Comparison of ENCODE assay signal across 13 cellular contexts in genomic region chr17:48553190-48553547, GRCh38. TPM values are rescaled to one million over a fixed set of nuclear protein-coding genes. Genes with fewer than 3 reads are reported as not detected.
DNase-seq lines count a peak whose midpoint lies in the region; TF ChIP-seq lines count a peak whose summit lies in the region.
"Had no signal": no experiment of that assay in that cellular context is flagged by ENCODE, and none has a peak within 500 bp of the region (broad histone marks: within the 10 kb centered on the region; RNA-seq: fewer than 3 reads in every experiment).

No MANE protein-coding gene starts in this region.

- CTCF ChIA-PET in mammary epithelial cell (lab: Charles Lee; ENCODE audit: low non-redundant PET), result no interaction called here

- H3K36me3 ChIP-seq in mammary epithelial cell (ENCODE audit: insufficient read depth, low read length), result no peaks in the 10 kb centered on the region
- peaks cover 7% of the 10 kb centered on the region for H3K36me3 ChIP-seq in muscle layer of colon (ENCODE audit: insufficient read depth, low read length)

- H3K4me3 ChIP-seq in AG10803 (ENCODE audit: low read length), result peak overlapping the region; percentile 33
- H3K4me3 ChIP-seq in mammary epithelial cell (replicated peaks in 1 of 3; ENCODE audit: insufficient read depth in 1 of 3, low read depth in 2 of 3, low read length in 3 of 3), result no peak overlapping the region
- peak overlapping the region in 1 of 2 donors; percentile 25 for H3K4me3 ChIP-seq in muscle layer of colon (ENCODE audit: low read depth in 1 of 2, low read length in 2 of 2)
- H3K4me3 ChIP-seq: GM12878 had no signal

- in situ Hi-C loops in mammary epithelial cell (cut with MboI; ENCODE audit: low sequenced_read_pairs in 2 of 2), result no loop called here

- H3K4me1 ChIP-seq in mammary epithelial cell (ENCODE audit: insufficient read depth, low read length), result peaks cover 24% of the 10 kb centered on the region
- peaks cover 74% of the 10 kb centered on the region for H3K4me1 ChIP-seq in muscle layer of colon (ENCODE audit: insufficient read depth, low read length)

- peaks cover 17% of the 10 kb centered on the region for H3K79me2 ChIP-seq in mammary epithelial cell (ENCODE audit: insufficient read depth, low read length)

- no peak for TF ChIP-seq CTCF in AG10803 (conservative IDR thresholded peaks at IDR 0.05; ENCODE audit: low read length)
- TF ChIP-seq CTCF in mammary epithelial cell (conservative IDR thresholded peaks at IDR 0.05 in 1 of 2, IDR thresholded peaks at IDR 0.05 in 1 of 2; ENCODE audit: extremely low read depth in 1 of 2, insufficient read depth in 1 of 2, low read depth in 1 of 2, low read length in 2 of 2), result no peak

- H3K9me3 ChIP-seq in mammary epithelial cell (replicated peaks; ENCODE audit: insufficient read depth, low read length), result no peaks in the 10 kb centered on the region
- no peaks in the 10 kb centered on the region for H3K9me3 ChIP-seq in muscle layer of colon (ENCODE audit: low read length)

- dilution Hi-C loops in mammary epithelial cell (cut with HindIII; ENCODE audit: low sequenced_read_pairs), result no loop called here

- no peak overlapping the region for H3K27ac ChIP-seq in mammary epithelial cell (ENCODE audit: insufficient read depth, low read depth, low read length)
- H3K27ac ChIP-seq in muscle layer of colon (ENCODE audit: low read depth, low read length), result peak overlapping the region; percentile 99

- H4K20me1 ChIP-seq in mammary epithelial cell (ENCODE audit: insufficient read depth, low read length), result no peaks in the 10 kb centered on the region

- H3K27me3 ChIP-seq in mammary epithelial cell (ENCODE audit: insufficient read depth, low read length) (no peaks in the 10 kb centered on the region), muscle layer of colon (ENCODE audit: control insufficient read depth in 1 of 2, insufficient read depth in 2 of 2, low read length in 2 of 2) (no peaks in the 10 kb centered on the region)

- H2AFZ ChIP-seq in mammary epithelial cell (ENCODE audit: low read depth, low read length), result peak overlapping the region; percentile 33

- WGBS in mammary epithelial cell (ENCODE audit: low coverage, missing lambda C conversion rate), result 83% methylated on average over 5 of the region's 5 CpGs

- H3K4me2 ChIP-seq in mammary epithelial cell (ENCODE audit: insufficient read depth, low read depth, low read length), result peak overlapping the region; percentile 100

- intact Hi-C loops in mammary epithelial cell (cut with micrococcal nuclease), result no loop called here

- H3K9ac ChIP-seq in mammary epithelial cell (ENCODE audit: insufficient read depth, low read length) (no peak overlapping the region), muscle layer of colon (ENCODE audit: low read length) (peak overlapping the region; percentile 61)

- DNase-seq in AG10803 (ENCODE audit: low read depth) (no peak), mammary epithelial cell (no peak), NCI-H446 treated with DMSO at 0.1 percent for 48 hours (lab: John Stamatoyannopoulos, UW) (no peak), AML-193 (lab: John Stamatoyannopoulos, UW) (no peak), GF-D8 (lab: John Stamatoyannopoulos, UW) (no peak)
- DNase-seq: activated naive CD4-positive, alpha-beta T cell treated with Interleukin-2 at 50 U/mL for 16 hours; foreskin fibroblast; KG1; NCI-H1436 treated with DMSO at 0.1 percent for 48 hours; SHP77 treated with DMSO at 0.1 percent for 48 hours had no signal

- no TSS peak for BruUV-seq in mammary epithelial cell (replicated peaks; lab: Mats Ljungman, UMichigan)

RNA-seq across cellular contexts. Expression of gene HOXB2, which starts 8.3 kb away (rescaled TPM):
- 10 to 100 TPM in 1 of 2 donors, 1 to 10 TPM in 1; 3.3 to 18.9 TPM for total RNA-seq in mammary epithelial cell
- 6.7 TPM for polyA plus RNA-seq in mammary epithelial cell
- polyA minus RNA-seq in mammary epithelial cell, result 2.8 TPM

RNA-seq across cellular contexts. Expression of gene HOXB1, which starts 22.4 kb away (rescaled TPM):
- not detected for total RNA-seq in mammary epithelial cell
- not detected for polyA plus RNA-seq in mammary epithelial cell
- not detected for polyA minus RNA-seq in mammary epithelial cell
- total RNA-seq: GM12878 had no signal
- polyA plus RNA-seq: GM12878, keratinocyte had no signal

RNA-seq across cellular contexts. Expression of gene HOXB4, which starts 25.0 kb away (rescaled TPM):
- total RNA-seq in mammary epithelial cell, result under 1 TPM; 0.16 to 0.17 TPM
- 0.01 TPM for polyA plus RNA-seq in mammary epithelial cell
- polyA minus RNA-seq in mammary epithelial cell, result not detected

RNA-seq across cellular contexts. Expression of gene HOXB3, which starts 36.9 kb away (rescaled TPM):
- total RNA-seq in mammary epithelial cell, result 1 to 10 TPM; 1.5 to 5.2 TPM
- polyA plus RNA-seq in mammary epithelial cell, result 2.6 TPM
- polyA minus RNA-seq in mammary epithelial cell, result 0.67 TPM

RNA-seq across cellular contexts. Expression of gene HOXB5, which starts 40.4 kb away (rescaled TPM):
- total RNA-seq in mammary epithelial cell, result not detected
- polyA plus RNA-seq in mammary epithelial cell, result not detected
- not detected for polyA minus RNA-seq in mammary epithelial cell
- total RNA-seq: GM12878 had no signal
- polyA plus RNA-seq: GM12878, keratinocyte had no signal
